ENCODE assay signal across 8 cellular contexts in genomic region chr1:6245086-6245868, GRCh38. TPM values are rescaled to one million over a fixed set of nuclear protein-coding genes. Genes with fewer than 3 reads are reported as not detected.
DNase-seq lines count a peak whose midpoint lies in the region; ATAC-seq and TF ChIP-seq lines count a peak whose summit lies in the region.

No MANE protein-coding gene starts in this region.

- H3K36me3 Mint-ChIP-seq in activated naive CD4-positive, alpha-beta T cell treated with anti-CD3 and anti-CD28 coated beads for 36 hours (ENCODE audit: low read depth) = no peaks in the 10 kb centered on the region
- H3K36me3 Mint-ChIP-seq in progenitor cell of endocrine pancreas (ENCODE audit: insufficient read depth) = no peaks in the 10 kb centered on the region

- no peak overlapping the region for H3K4me3 Mint-ChIP-seq in activated naive CD4-positive, alpha-beta T cell treated with anti-CD3 and anti-CD28 coated beads for 36 hours
- H3K4me3 Mint-ChIP-seq in progenitor cell of endocrine pancreas (ENCODE audit: low read depth) = no peak overlapping the region

- DNase-seq in AG09319 (ENCODE audit: extremely low read depth, low read depth) (no peak), Karpas-422 (peak; percentile 95), SK-MEL-5 (ENCODE audit: low read depth, low spot score) (peak; percentile 70), head of caudate nucleus (peak in 38 of 42 donors; percentile 26 to 86 (median 67)), progenitor cell of endocrine pancreas (ENCODE audit: low spot score, unreplicated experiment) (peak; percentile 85), uterus (peak; percentile 51 to 73)
- DNase-seq in activated naive CD4-positive, alpha-beta T cell treated with anti-CD3 and anti-CD28 coated beads for 36 hours = peak; percentile 79

- H3K27ac Mint-ChIP-seq in activated naive CD4-positive, alpha-beta T cell treated with anti-CD3 and anti-CD28 coated beads for 36 hours = no peak overlapping the region
- no peak overlapping the region for H3K27ac Mint-ChIP-seq in progenitor cell of endocrine pancreas

- no peak for TF ChIP-seq POLR2A in uterus (IDR thresholded peaks at IDR 0.05)

- no peak overlapping the region for H2AFZ ChIP-seq in Karpas-422 (ENCODE audit: low read length)

- peaks cover 12% of the 10 kb centered on the region for H4K20me1 ChIP-seq in Karpas-422 (ENCODE audit: insufficient read depth, low read depth, low read length)

- CTCF ChIA-PET in activated naive CD4-positive, alpha-beta T cell treated with anti-CD3 and anti-CD28 coated beads for 36 hours (lab: Charles Lee) = interaction anchor here (0.6 to 4.2 kb wide), 15 partner anchors 9 to 194 kb away, joined by 3 to 49 read pairs (median 6); partner anchors contain the start of genes ACOT7, ICMT and RPL22

- H3K4me1 ChIP-seq in Karpas-422 (ENCODE audit: low read length) = peaks cover 15% of the 10 kb centered on the region
- peaks cover 0 to 17% of the 10 kb centered on the region in 2 donors for H3K4me1 ChIP-seq in uterus

- H3K36me3 ChIP-seq in Karpas-422 (ENCODE audit: insufficient read depth, low read length) = no peaks in the 10 kb centered on the region
- H3K36me3 ChIP-seq in uterus = no peaks in the 10 kb centered on the region

- H3K4me3 ChIP-seq in Karpas-422 (ENCODE audit: low read length) = peak overlapping the region; percentile 45; the same call in 1 of the 2 replicates
- H3K4me3 ChIP-seq in uterus = no peak overlapping the region

- intact Hi-C loops in activated naive CD4-positive, alpha-beta T cell treated with anti-CD3 and anti-CD28 coated beads for 36 hours (cut with micrococcal nuclease) = loop anchor here (1.0 to 5.0 kb wide), 5 partner anchors 9 to 733 kb away; no protein-coding TSS in a partner anchor
- intact Hi-C loops in head of caudate nucleus (cut with DNase I) (loop anchor here (5.0 kb wide), 3 partner anchors 97 to 193 kb away; no protein-coding TSS in a partner anchor), uterus (cut with DNase I; ENCODE audit: low total_unique reads) (loop anchor here (5.0 kb wide), 3 partner anchors 102 to 192 kb away; no protein-coding TSS in a partner anchor)

- ATAC-seq in GM19035 (IDR thresholded peaks at IDR 0.05; ENCODE audit: unreplicated experiment) = peak; percentile 73

- peaks cover 54% of the 10 kb centered on the region for H3K27me3 Mint-ChIP-seq in activated naive CD4-positive, alpha-beta T cell treated with anti-CD3 and anti-CD28 coated beads for 36 hours (ENCODE audit: low read depth)
- H3K27me3 Mint-ChIP-seq in progenitor cell of endocrine pancreas = peaks cover 65% of the 10 kb centered on the region

- TF ChIP-seq CTCF in AG09319 (IDR thresholded peaks at IDR 0.05; ENCODE audit: low read depth, low read length) (peak; percentile 74), progenitor cell of endocrine pancreas (IDR thresholded peaks at IDR 0.05; ENCODE audit: unreplicated experiment) (peak; percentile 83), uterus (IDR thresholded peaks at IDR 0.05) (peak; percentile 60 to 96 (median 88))

- H3K9me2 ChIP-seq in Karpas-422 (replicated peaks; ENCODE audit: insufficient read depth, low read length) = no peaks in the 10 kb centered on the region

- peaks cover 14% of the 10 kb centered on the region for H3K4me1 Mint-ChIP-seq in activated naive CD4-positive, alpha-beta T cell treated with anti-CD3 and anti-CD28 coated beads for 36 hours (ENCODE audit: low read depth)
- peaks cover 9% of the 10 kb centered on the region for H3K4me1 Mint-ChIP-seq in progenitor cell of endocrine pancreas (ENCODE audit: low read depth)

- H3K27ac ChIP-seq in Karpas-422 (ENCODE audit: low read length) = no peak overlapping the region
- no peak overlapping the region for H3K27ac ChIP-seq in uterus

- no peaks in the 10 kb centered on the region for H3K9me3 ChIP-seq in Karpas-422 (ENCODE audit: low read length)
- no peaks in the 10 kb centered on the region for H3K9me3 ChIP-seq in uterus

- no peaks in the 10 kb centered on the region for H3K79me2 ChIP-seq in Karpas-422 (ENCODE audit: low read length)

- no peak overlapping the region for H3K9ac ChIP-seq in Karpas-422 (ENCODE audit: low read length)

- H3K4me2 ChIP-seq in Karpas-422 (ENCODE audit: low read depth, low read length, poor library complexity, severe bottlenecking) = peak overlapping the region; percentile 60

- no peaks in the 10 kb centered on the region for H3K27me3 ChIP-seq in Karpas-422 (ENCODE audit: low read length)
- H3K27me3 ChIP-seq in uterus = peaks cover 30 to 35% of the 10 kb centered on the region in 2 donors

- in situ Hi-C loops in SK-MEL-5 (cut with HindIII; ENCODE audit: low pct_unique_long_range_greater_than_20kb, low sequenced_read_pairs) = no loop called here

- H3K9me3 Mint-ChIP-seq in activated naive CD4-positive, alpha-beta T cell treated with anti-CD3 and anti-CD28 coated beads for 36 hours = no peaks in the 10 kb centered on the region
- no peaks in the 10 kb centered on the region for H3K9me3 Mint-ChIP-seq in progenitor cell of endocrine pancreas (ENCODE audit: low read depth)

RNA-seq across cellular contexts. Expression of gene HES3, which starts 1.3 kb away (rescaled TPM):
- not detected in 2 replicates for total RNA-seq in Karpas-422 (2014; rRNA removed; shearing (Covaris generic); ENCODE audit: low replicate concordance)
- not detected in 2 replicates for total RNA-seq in SK-MEL-5 (2014; rRNA removed; shearing (Covaris generic))
- not detected in 2 replicates for polyA plus RNA-seq in SK-MEL-5 (2015; cell fraction: cytosol; rRNA removed)
- not detected in 2 replicates for polyA plus RNA-seq in SK-MEL-5 (2015; cell fraction: nucleus; rRNA removed)
- total RNA-seq in activated naive CD4-positive, alpha-beta T cell treated with anti-CD3 and anti-CD28 coated beads for 36 hours = not detected
- not detected in 2 replicates for total RNA-seq in progenitor cell of endocrine pancreas
- not detected for total RNA-seq in uterus

RNA-seq across cellular contexts. Expression of gene ICMT, which starts 9.5 kb away (rescaled TPM):
- 31.4 and 38.9 TPM in 2 replicates for total RNA-seq in Karpas-422 (2014; rRNA removed; shearing (Covaris generic); ENCODE audit: low replicate concordance)
- total RNA-seq in SK-MEL-5 (2014; rRNA removed; shearing (Covaris generic)) = 88.6 and 97.1 TPM in 2 replicates
- 81.7 and 106 TPM in 2 replicates for polyA plus RNA-seq in SK-MEL-5 (2015; cell fraction: cytosol; rRNA removed)
- polyA plus RNA-seq in SK-MEL-5 (2015; cell fraction: nucleus; rRNA removed) = 12.6 and 14.8 TPM in 2 replicates
- 10 to 100 TPM; 31.3 to 33.2 TPM for total RNA-seq in activated naive CD4-positive, alpha-beta T cell treated with anti-CD3 and anti-CD28 coated beads for 36 hours
- total RNA-seq in progenitor cell of endocrine pancreas = 56.6 and 59.4 TPM in 2 replicates
- total RNA-seq in uterus = 10 to 100 TPM; 15.6 to 87.4 (median 57.7) TPM

RNA-seq across cellular contexts. Expression of gene GPR153, which starts 15.6 kb away (rescaled TPM):
- 3.4 and 3.9 TPM in 2 replicates for total RNA-seq in Karpas-422 (2014; rRNA removed; shearing (Covaris generic); ENCODE audit: low replicate concordance)
- total RNA-seq in SK-MEL-5 (2014; rRNA removed; shearing (Covaris generic)) = 3.4 and 4.7 TPM in 2 replicates
- 5.4 and 6.4 TPM in 2 replicates for polyA plus RNA-seq in SK-MEL-5 (2015; cell fraction: cytosol; rRNA removed)
- 8.2 and 8.7 TPM in 2 replicates for polyA plus RNA-seq in SK-MEL-5 (2015; cell fraction: nucleus; rRNA removed)
- under 1 TPM; 0.07 TPM for total RNA-seq in activated naive CD4-positive, alpha-beta T cell treated with anti-CD3 and anti-CD28 coated beads for 36 hours
- 6.3 and 6.5 TPM in 2 replicates for total RNA-seq in progenitor cell of endocrine pancreas
- total RNA-seq in uterus = 10 to 100 TPM in 2 of 4 donors, 1 to 10 TPM in 2; 5.6 to 22.1 (median 10.3) TPM

RNA-seq across cellular contexts. Expression of gene RNF207, which starts 39.4 kb away (rescaled TPM):
- not detected in 2 replicates for total RNA-seq in Karpas-422 (2014; rRNA removed; shearing (Covaris generic); ENCODE audit: low replicate concordance)
- total RNA-seq in SK-MEL-5 (2014; rRNA removed; shearing (Covaris generic)) = 1.5 and 2.9 TPM in 2 replicates
- polyA plus RNA-seq in SK-MEL-5 (2015; cell fraction: cytosol; rRNA removed) = 1.2 and 2.0 TPM in 2 replicates
- polyA plus RNA-seq in SK-MEL-5 (2015; cell fraction: nucleus; rRNA removed) = 22.0 and 121 TPM in 2 replicates
- 1 to 10 TPM; 3.2 to 4.1 TPM for total RNA-seq in activated naive CD4-positive, alpha-beta T cell treated with anti-CD3 and anti-CD28 coated beads for 36 hours
- 50.5 and 55.4 TPM in 2 replicates for total RNA-seq in progenitor cell of endocrine pancreas
- total RNA-seq in uterus = 10 to 100 TPM in 3 of 4 donors, 1 to 10 TPM in 1; 2.1 to 41.1 (median 20.5) TPM

RNA-seq across cellular contexts. Expression of gene RPL22, which starts 45.9 kb away (rescaled TPM):
- 183 and 271 TPM in 2 replicates for total RNA-seq in Karpas-422 (2014; rRNA removed; shearing (Covaris generic); ENCODE audit: low replicate concordance)
- total RNA-seq in SK-MEL-5 (2014; rRNA removed; shearing (Covaris generic)) = 222 and 233 TPM in 2 replicates
- polyA plus RNA-seq in SK-MEL-5 (2015; cell fraction: cytosol; rRNA removed) = 181 and 197 TPM in 2 replicates
- 124 and 157 TPM in 2 replicates for polyA plus RNA-seq in SK-MEL-5 (2015; cell fraction: nucleus; rRNA removed)
- total RNA-seq in activated naive CD4-positive, alpha-beta T cell treated with anti-CD3 and anti-CD28 coated beads for 36 hours = 100 to 1,000 TPM; 507 to 553 TPM
- total RNA-seq in progenitor cell of endocrine pancreas = 414 and 432 TPM in 2 replicates
- 100 to 1,000 TPM; 140 to 543 (median 252) TPM for total RNA-seq in uterus
